ENCODE assay signal across 2 cellular contexts in the genomic region with DNA sequence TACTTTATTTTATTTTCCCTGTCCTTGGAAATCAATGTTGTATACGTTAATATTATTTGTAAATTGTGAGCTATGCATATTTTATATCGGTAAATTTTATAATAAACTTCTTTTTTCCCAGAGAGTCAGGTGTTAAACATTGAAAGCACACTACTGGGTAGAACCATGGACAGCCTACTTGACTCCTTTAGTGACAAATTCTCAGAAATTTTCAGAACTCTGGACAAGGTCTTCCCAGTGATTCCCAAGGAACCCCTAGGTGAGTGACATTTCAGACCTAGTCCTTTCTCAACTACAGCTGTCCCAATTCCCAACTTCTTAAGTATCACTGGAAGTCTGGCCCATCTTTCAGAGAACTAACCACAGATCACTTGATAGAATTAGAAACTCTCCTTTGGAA.
TF ChIP-seq lines count a peak whose summit lies in the region.

No MANE protein-coding gene starts in this region.

TF ChIP-seq in SK-N-SH, 30 proteins besides CTCF, POLR2A, EP300 and RAD21 (continued from another document):
- TF ChIP-seq, protein P1, sequence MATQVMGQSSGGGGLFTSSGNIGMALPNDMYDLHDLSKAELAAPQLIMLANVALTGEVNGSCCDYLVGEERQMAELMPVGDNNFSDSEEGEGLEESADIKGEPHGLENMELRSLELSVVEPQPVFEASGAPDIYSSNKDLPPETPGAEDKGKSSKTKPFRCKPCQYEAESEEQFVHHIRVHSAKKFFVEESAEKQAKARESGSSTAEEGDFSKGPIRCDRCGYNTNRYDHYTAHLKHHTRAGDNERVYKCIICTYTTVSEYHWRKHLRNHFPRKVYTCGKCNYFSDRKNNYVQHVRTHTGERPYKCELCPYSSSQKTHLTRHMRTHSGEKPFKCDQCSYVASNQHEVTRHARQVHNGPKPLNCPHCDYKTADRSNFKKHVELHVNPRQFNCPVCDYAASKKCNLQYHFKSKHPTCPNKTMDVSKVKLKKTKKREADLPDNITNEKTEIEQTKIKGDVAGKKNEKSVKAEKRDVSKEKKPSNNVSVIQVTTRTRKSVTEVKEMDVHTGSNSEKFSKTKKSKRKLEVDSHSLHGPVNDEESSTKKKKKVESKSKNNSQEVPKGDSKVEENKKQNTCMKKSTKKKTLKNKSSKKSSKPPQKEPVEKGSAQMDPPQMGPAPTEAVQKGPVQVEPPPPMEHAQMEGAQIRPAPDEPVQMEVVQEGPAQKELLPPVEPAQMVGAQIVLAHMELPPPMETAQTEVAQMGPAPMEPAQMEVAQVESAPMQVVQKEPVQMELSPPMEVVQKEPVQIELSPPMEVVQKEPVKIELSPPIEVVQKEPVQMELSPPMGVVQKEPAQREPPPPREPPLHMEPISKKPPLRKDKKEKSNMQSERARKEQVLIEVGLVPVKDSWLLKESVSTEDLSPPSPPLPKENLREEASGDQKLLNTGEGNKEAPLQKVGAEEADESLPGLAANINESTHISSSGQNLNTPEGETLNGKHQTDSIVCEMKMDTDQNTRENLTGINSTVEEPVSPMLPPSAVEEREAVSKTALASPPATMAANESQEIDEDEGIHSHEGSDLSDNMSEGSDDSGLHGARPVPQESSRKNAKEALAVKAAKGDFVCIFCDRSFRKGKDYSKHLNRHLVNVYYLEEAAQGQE (IDR thresholded peaks at IDR 0.05; ENCODE audit: low read depth, low read length): peak; percentile 90

TF ChIP-seq in SK-N-SH treated with all-trans-retinoic acid at 6 μM for 48 hours, 23 proteins besides CTCF, POLR2A, EP300 and RAD21 (continued from another document):
- TF ChIP-seq, protein P2, sequence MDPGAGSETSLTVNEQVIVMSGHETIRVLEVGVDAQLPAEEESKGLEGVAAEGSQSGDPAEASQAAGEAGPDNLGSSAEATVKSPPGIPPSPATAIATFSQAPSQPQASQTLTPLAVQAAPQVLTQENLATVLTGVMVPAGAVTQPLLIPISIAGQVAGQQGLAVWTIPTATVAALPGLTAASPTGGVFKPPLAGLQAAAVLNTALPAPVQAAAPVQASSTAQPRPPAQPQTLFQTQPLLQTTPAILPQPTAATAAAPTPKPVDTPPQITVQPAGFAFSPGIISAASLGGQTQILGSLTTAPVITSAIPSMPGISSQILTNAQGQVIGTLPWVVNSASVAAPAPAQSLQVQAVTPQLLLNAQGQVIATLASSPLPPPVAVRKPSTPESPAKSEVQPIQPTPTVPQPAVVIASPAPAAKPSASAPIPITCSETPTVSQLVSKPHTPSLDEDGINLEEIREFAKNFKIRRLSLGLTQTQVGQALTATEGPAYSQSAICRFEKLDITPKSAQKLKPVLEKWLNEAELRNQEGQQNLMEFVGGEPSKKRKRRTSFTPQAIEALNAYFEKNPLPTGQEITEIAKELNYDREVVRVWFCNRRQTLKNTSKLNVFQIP (CRISPR knock-in tag; IDR thresholded peaks at IDR 0.05; ENCODE audit: borderline replicate concordance, low read depth): no peak
